ENCODE assay signal across 20 cellular contexts in the genomic region with DNA sequence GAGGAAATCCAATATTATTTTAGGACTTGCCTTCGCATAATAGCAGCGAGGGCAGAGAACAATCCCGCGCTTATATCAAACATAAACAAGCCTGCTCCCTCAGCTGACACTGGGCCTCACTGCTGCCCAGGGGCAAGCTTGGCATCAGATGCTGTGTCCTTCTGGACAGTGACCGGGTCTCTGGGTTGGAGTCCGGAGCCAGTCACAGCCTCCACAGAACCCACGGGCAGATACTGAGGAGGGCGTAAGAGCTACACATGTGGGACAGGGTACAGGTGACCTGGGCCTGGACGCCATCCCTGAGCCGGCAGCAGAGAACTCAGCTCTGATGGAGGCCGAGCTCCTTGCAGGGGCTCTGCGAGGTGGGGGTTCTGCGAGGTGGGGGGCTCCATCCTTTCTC. TPM values are rescaled to one million over a fixed set of nuclear protein-coding genes. Genes with fewer than 3 reads are reported as not detected.
DNase-seq lines count a peak whose midpoint lies in the region; ATAC-seq, FAIRE-seq and TF ChIP-seq lines count a peak whose summit lies in the region.
"Had no signal": no experiment of that assay in that cellular context is flagged by ENCODE, and none has a peak within 500 bp of the region (broad histone marks: within the 10 kb centered on the region; RNA-seq: fewer than 3 reads in every experiment).

No MANE protein-coding gene starts in this region.

- DNase-seq in right lobe of liver (peak in 2 of 3 donors; percentile 4 to 22), HepG2 (ENCODE audit: low spot score) (no peak), inferior parietal cortex (ENCODE audit: extremely low spot score) (peak; percentile 5), pons (ENCODE audit: low spot score) (peak; percentile 84), transverse colon (no peak), omental fat pad (ENCODE audit: low spot score) (no peak)
- DNase-seq: CD4-positive, alpha-beta memory T cell; DMS153; GDM1; HCEC 1CT; MM.1S; NCI-H1092; NCI-H146; NCI-H2029 treated with DMSO at 0.1 percent for 48 hours; NCI-H2171 treated with DMSO at 0.1 percent for 48 hours; NCI-H446; NCI-H748 treated with DMSO at 0.1 percent for 48 hours had no signal

- in situ Hi-C loops in HepG2 (cut with HindIII; ENCODE audit: extremely low pct_ligation_motif_present, low pct_unique_long_range_greater_than_20kb) (no loop called here), transverse colon (cut with MboI; ENCODE audit: low pct_ligation_motif_present in 1 of 4, low pct_unique_long_range_greater_than_20kb in 1 of 4, low sequenced_read_pairs in 3 of 4) (no loop called here)

- ATAC-seq in right lobe of liver (peak in 1 of 4 donors; percentile 16), HepG2 (no peak; the same call in 2 of the 3 replicates), GM19351 (IDR thresholded peaks at IDR 0.05; ENCODE audit: unreplicated experiment) (no peak), omental fat pad (ENCODE audit: low FRiP score) (no peak)
- ATAC-seq: A549, GM23338 had no signal

- no peaks in the 10 kb centered on the region for H3K27me3 ChIP-seq in right lobe of liver
- H3K27me3 ChIP-seq in HepG2 (ENCODE audit: control insufficient read depth in 1 of 2, insufficient read depth in 2 of 2, low read length in 2 of 2) = peaks cover 2 to 13% of the 10 kb centered on the region in 2 experiments; a peak in 2 of 5 replicates
- peaks cover 5% of the 10 kb centered on the region for H3K27me3 ChIP-seq in transverse colon

- no peak overlapping the region for H3K4me2 ChIP-seq in HepG2 (ENCODE audit: low read depth, low read length)
- H3K4me2 ChIP-seq: A549, GM23338 had no signal

- no peak for TF ChIP-seq RAD21 in HepG2 (CRISPR knock-in tag; IDR thresholded peaks at IDR 0.05)

- no peak for FAIRE-seq in HepG2 (lab: Jason Lieb, UNC)
- FAIRE-seq: A549 had no signal

- H3K4me1 ChIP-seq in right lobe of liver (no peaks in the 10 kb centered on the region), HepG2 (ENCODE audit: insufficient read depth, low read length) (no peaks in the 10 kb centered on the region), transverse colon (no peaks in the 10 kb centered on the region)
- H3K4me1 ChIP-seq: A549 had no signal

- no peaks in the 10 kb centered on the region for H3K9me3 ChIP-seq in right lobe of liver
- peaks cover 14% of the 10 kb centered on the region for H3K9me3 ChIP-seq in HepG2 (ENCODE audit: low read length)
- H3K9me3 ChIP-seq in transverse colon = no peaks in the 10 kb centered on the region

- H3K9ac ChIP-seq in HepG2 (ENCODE audit: insufficient read depth, low read depth, low read length) = no peak overlapping the region

- BruUV-seq in HepG2 (replicated peaks; lab: Mats Ljungman, UMichigan) = no TSS peak

- TF ChIP-seq CTCF in right lobe of liver (IDR thresholded peaks at IDR 0.05) = no peak
- TF ChIP-seq CTCF in HepG2 (CRISPR knock-in tag; IDR thresholded peaks at IDR 0.05) = no peak
- TF ChIP-seq CTCF in transverse colon (IDR thresholded peaks at IDR 0.05) = no peak
- TF ChIP-seq CTCF in omental fat pad (IDR thresholded peaks at IDR 0.05) = no peak

- H4K20me1 ChIP-seq in HepG2 (ENCODE audit: insufficient read depth, low read length) = no peaks in the 10 kb centered on the region

- no peaks in the 10 kb centered on the region for H3K79me2 ChIP-seq in HepG2 (ENCODE audit: insufficient read depth, low read length)

- H2AFZ ChIP-seq in HepG2 (ENCODE audit: low read length) = no peak overlapping the region
- H2AFZ ChIP-seq: GM23338 had no signal

- H3K36me3 ChIP-seq in right lobe of liver (no peaks in the 10 kb centered on the region), HepG2 (replicated peaks in 1 of 2; ENCODE audit: control insufficient read depth in 1 of 2, insufficient read depth in 2 of 2, low read length in 2 of 2) (no peaks in the 10 kb centered on the region), transverse colon (no peaks in the 10 kb centered on the region)

- TF ChIP-seq EP300 in HepG2 (IDR thresholded peaks at IDR 0.05; ENCODE audit: low read depth in 2 of 2, low read length in 2 of 2) = no peak
- TF ChIP-seq EP300 in HepG2 (CRISPR knock-in tag; IDR thresholded peaks at IDR 0.05; ENCODE audit: borderline replicate concordance) = no peak
- TF ChIP-seq EP300 in transverse colon (IDR thresholded peaks at IDR 0.05; ENCODE audit: low read depth) = no peak

- intact Hi-C loops in right lobe of liver (cut with DNase I) = no loop called here
- intact Hi-C loops in HepG2 (cut with micrococcal nuclease; ENCODE audit: unreplicated experiment) = no loop called here
- intact Hi-C loops in transverse colon (cut with DNase I; ENCODE audit: low total_unique reads) = no loop called here

- H3K27ac ChIP-seq in right lobe of liver = no peak overlapping the region
- no peak overlapping the region for H3K27ac ChIP-seq in HepG2 (ENCODE audit: extremely low read length, insufficient read depth, low read length)
- no peak overlapping the region for H3K27ac ChIP-seq in transverse colon
- H3K27ac ChIP-seq: A549 had no signal

- CTCF ChIA-PET in HepG2 (lab: Yijun Ruan, JAX; ENCODE audit: low intra/inter-chr PET ratio, low total read pairs) = no interaction called here

- POLR2A ChIA-PET in HepG2 (lab: Yijun Ruan, JAX) = no interaction called here

- WGBS in right lobe of liver (ENCODE audit: insufficient coverage, low coverage, low lambda C conversion rate, missing lambda C conversion rate) = 83% methylated on average over 4 of the region's 13 CpGs
- 37% methylated on average over 10 of the region's 13 CpGs for WGBS in HepG2 (ENCODE audit: low lambda C conversion rate)
- 86% methylated on average over 13 of the region's 13 CpGs; no CpG with 5 or more reads in 1 of the 2 donors for WGBS in transverse colon (ENCODE audit: low coverage in 1 of 2), 2 donors

- H3K4me3 ChIP-seq in right lobe of liver (no peak overlapping the region), HepG2 (replicated peaks in 1 of 3; ENCODE audit: insufficient read depth in 1 of 3, low read depth in 2 of 3, low read length in 3 of 3) (no peak overlapping the region), transverse colon (no peak overlapping the region)
- H3K4me3 ChIP-seq: A549, GM23338 had no signal

- no peak for TF ChIP-seq POLR2A in right lobe of liver (IDR thresholded peaks at IDR 0.05)
- no peak for TF ChIP-seq POLR2A in HepG2 (IDR thresholded peaks at IDR 0.05; ENCODE audit: insufficient read depth in 1 of 2, low read depth in 2 of 2, low read length in 2 of 2)
- TF ChIP-seq POLR2A in transverse colon (IDR thresholded peaks at IDR 0.05) = no peak

TF ChIP-seq in HepG2, 621 proteins besides CTCF, POLR2A, EP300 and RAD21 (continues in another document):
- TF ChIP-seq ATF5 (CRISPR knock-in tag; IDR thresholded peaks at IDR 0.05; ENCODE audit: low read depth) (no peak), PTBP1 (IDR thresholded peaks at IDR 0.05; ENCODE audit: low read depth, low read length, poor library complexity, severe bottlenecking) (no peak), YY1 (IDR thresholded peaks at IDR 0.05; ENCODE audit: insufficient read depth, insufficient replicate concordance, low read depth, low read length) (no peak), ZBTB2 (CRISPR knock-in tag; IDR thresholded peaks at IDR 0.05; ENCODE audit: low read depth) (no peak)

RNA-seq across cellular contexts. Expression of gene ZNF469, which starts 14.7 kb away (rescaled TPM):
- total RNA-seq in right lobe of liver (1 to 10 TPM in 2 of 6 experiments, under 1 TPM in 4; 0.22 to 1.3 (median 0.37) TPM), HepG2 (2016; rRNA removed; fragmentation: Illumina TruSeq; extraction: Trizol) (not detected in 2 replicates), transverse colon (under 1 TPM; 0.14 to 0.75 (median 0.54) TPM), omental fat pad (10 to 100 TPM in 1 of 4 donors, 1 to 10 TPM in 1, under 1 TPM in 2; 0.74 to 10.9 (median 0.93) TPM)
- total RNA-seq in HepG2 (2016; cell fraction: cytosol; rRNA removed; fragmentation: Illumina TruSeq; extraction: Trizol; ENCODE audit: low read depth) = not detected in 2 replicates
- not detected in 2 replicates for total RNA-seq in HepG2 (2016; cell fraction: insoluble cytoplasmic fraction; rRNA removed; fragmentation: Illumina TruSeq; extraction: Trizol)
- total RNA-seq in HepG2 (2016; cell fraction: membrane; rRNA removed; fragmentation: Illumina TruSeq; extraction: Trizol) = not detected in 2 replicates
- not detected in 2 replicates for total RNA-seq in HepG2 (2016; cell fraction: nucleus; rRNA removed; fragmentation: Illumina TruSeq; extraction: Trizol)
- not detected in 2 replicates for polyA plus RNA-seq in HepG2 (2011; rRNA removed)
- not detected in 2 replicates for polyA plus RNA-seq in HepG2 (2011; cell fraction: cytosol; rRNA removed)
- polyA plus RNA-seq in HepG2 (2011; cell fraction: nucleus; rRNA removed) = 0.02 TPM in 1 of 2 replicates, not detected in the other
- not detected in 2 replicates for polyA plus RNA-seq in HepG2 (2012)
- polyA plus RNA-seq in HepG2 (2016; cell fraction: cytosol; fragmentation: Illumina TruSeq; extraction: Trizol; ENCODE audit: low read depth) = not detected in 2 replicates
- polyA plus RNA-seq in HepG2 (2016; cell fraction: insoluble cytoplasmic fraction; fragmentation: Illumina TruSeq; extraction: Trizol; ENCODE audit: low read depth) = not detected in 2 replicates
- not detected in 2 replicates for polyA plus RNA-seq in HepG2 (2016; cell fraction: membrane; fragmentation: Illumina TruSeq; extraction: Trizol; ENCODE audit: low read depth)
- polyA plus RNA-seq in HepG2 (2016; cell fraction: nucleus; fragmentation: Illumina TruSeq; extraction: Trizol; ENCODE audit: insufficient read depth, low read depth) = not detected in 2 replicates
- not detected in 2 replicates for polyA minus RNA-seq in HepG2 (2011; rRNA and poly(A)+ RNA removed; ENCODE audit: low replicate concordance)
- polyA minus RNA-seq in HepG2 (2011; cell fraction: cytosol; rRNA and poly(A)+ RNA removed) = not detected in 2 replicates
- polyA minus RNA-seq in HepG2 (2011; cell fraction: nucleus; rRNA and poly(A)+ RNA removed) = not detected in 2 replicates

Comparison
In these comparisons a context has a peak if more than half of its experiments do, and no peak if none do; other contexts are left out.
1. DNase-seq: peak in right lobe of liver (2 of 3), inferior parietal cortex (single experiment) and pons (single experiment); none in HepG2 (single experiment), transverse colon (single experiment) and omental fat pad (single experiment).